23 cellular contexts compared by ENCODE assay signal in genomic region chrX:10986616-10987015, GRCh38.
DNase-seq lines count a peak whose midpoint lies in the region; TF ChIP-seq lines count a peak whose summit lies in the region.
"Had no signal": no experiment of that assay in that cellular context is flagged by ENCODE, and none has a peak within 500 bp of the region (broad histone marks: within the 10 kb centered on the region; RNA-seq: fewer than 3 reads in every experiment).

No MANE protein-coding gene starts in this region.

- WGBS in thyroid gland, 2 donors: 26 to 63% methylated on average over 2 of the region's 2 CpGs

- H3K9ac ChIP-seq in adipocyte (ENCODE audit: low read length): no peak overlapping the region

- no peak overlapping the region for H3K4me3 ChIP-seq in adipocyte (ENCODE audit: low read length)
- H3K4me3 ChIP-seq in thyroid gland (replicated peaks in 1 of 3): no peak overlapping the region
- H3K4me3 ChIP-seq: GM12878, K562, PC-9, SJCRH30 had no signal

- H3K27me3 ChIP-seq in adipocyte (replicated peaks; ENCODE audit: control insufficient read depth, insufficient read depth, low read length): no peaks in the 10 kb centered on the region
- no peaks in the 10 kb centered on the region for H3K27me3 ChIP-seq in thyroid gland
- H3K27me3 ChIP-seq: SJCRH30 had no signal

- H3K9me3 ChIP-seq in adipocyte (ENCODE audit: control insufficient read depth, low read length) (no peaks in the 10 kb centered on the region), thyroid gland (no peaks in the 10 kb centered on the region)
- H3K9me3 ChIP-seq: SJCRH30 had no signal

- H3K4me1 ChIP-seq in adipocyte (ENCODE audit: control insufficient read depth, insufficient read depth, low read length): peaks cover 9% of the 10 kb centered on the region
- H3K4me1 ChIP-seq in thyroid gland: no peaks in the 10 kb centered on the region

- peak; percentile 11 for DNase-seq in GM03348 (ENCODE audit: low spot score)
- peak; percentile 28 for DNase-seq in adipocyte (ENCODE audit: low read depth)
- peak; percentile 71 for DNase-seq in fibroblast of peridontal ligament (ENCODE audit: extremely low read depth)
- no peak for DNase-seq in NCI-H446 (lab: John Stamatoyannopoulos, UW)
- no peak for DNase-seq in stimulated activated CD8-positive, alpha-beta memory T cell treated with anti-CD3 and anti-CD28 coated beads, Interleukin-4, amount 100 ng/mL, for 48 hours
- DNase-seq in thyroid gland: no peak
- DNase-seq in cerebellum (ENCODE audit: low spot score): no peak
- DNase-seq: Calu3; DMS153; DND-41; Kasumi-1; MV-4-11; NCI-H1105; NCI-H1436 treated with DMSO at 0.1 percent for 48 hours; NCI-H187 treated with DMSO at 0.1 percent for 48 hours; NCI-H446 treated with DMSO at 0.1 percent for 48 hours; NCI-H526; NCI-H82; NK-92 treated with Interleukin-12 subunit alpha and Interleukin-12 subunit beta, amount 100 ng/mL, for 24 hours; PC-9; SJCRH30 had no signal

- H3K36me3 ChIP-seq in adipocyte (ENCODE audit: control insufficient read depth, insufficient read depth, low read length, severe bottlenecking) (no peaks in the 10 kb centered on the region), thyroid gland (no peaks in the 10 kb centered on the region)
- H3K36me3 ChIP-seq: SJCRH30 had no signal

- intact Hi-C loops in thyroid gland (cut with DNase I): no loop called here

- H3K27ac ChIP-seq in thyroid gland: no peak overlapping the region
- H3K27ac ChIP-seq: PC-9, SJCRH30 had no signal

- TF ChIP-seq CTCF in thyroid gland (IDR thresholded peaks at IDR 0.05): no peak

- TF ChIP-seq POLR2A in thyroid gland (IDR thresholded peaks at IDR 0.05): no peak

Comparison
In these comparisons a context has a peak if more than half of its experiments do, and no peak if none do; other contexts are left out.
1. DNase-seq: peak in GM03348 (single experiment), adipocyte (single experiment) and fibroblast of peridontal ligament (single experiment); none in NCI-H446 (0 of 2), stimulated activated CD8-positive, alpha-beta memory T cell treated with anti-CD3 and anti-CD28 coated beads, Interleukin-4, amount 100 ng/mL, for 48 hours (single experiment), thyroid gland (0 of 2) and cerebellum (single experiment).